In the genomic region with DNA sequence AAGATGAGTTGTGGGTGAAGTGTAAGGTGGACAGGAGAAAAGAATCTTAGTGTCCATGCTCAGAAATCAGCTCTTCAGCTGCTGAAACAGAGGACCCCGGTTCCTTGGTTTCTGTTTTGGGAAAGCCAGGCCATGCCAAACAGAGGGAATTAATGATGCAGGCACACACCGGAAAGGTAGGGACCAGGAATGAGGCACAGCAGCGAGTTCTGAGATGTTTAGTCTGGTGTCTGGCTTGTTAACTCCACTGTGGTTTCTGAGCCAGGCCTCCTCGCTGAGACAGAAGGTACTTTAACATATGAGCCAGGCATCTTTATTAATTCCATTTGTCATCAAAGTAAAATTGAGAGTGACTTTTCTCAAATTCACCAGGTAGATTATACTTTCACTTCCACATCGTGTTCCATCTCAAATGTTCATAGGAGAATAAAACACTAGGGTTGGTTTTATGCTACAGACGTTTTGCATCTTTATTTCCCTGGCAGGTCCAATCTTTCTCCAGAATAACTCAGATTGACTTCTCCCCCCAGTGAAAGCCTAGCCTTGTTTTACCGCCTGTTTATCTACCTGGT, we compare ENCODE assay signal across 8 cellular contexts. TPM values are rescaled to one million over a fixed set of nuclear protein-coding genes. Genes with fewer than 3 reads are reported as not detected.
DNase-seq lines count a peak whose midpoint lies in the region; ATAC-seq lines count a peak whose summit lies in the region.

No MANE protein-coding gene starts in this region.

- H4K8ac ChIP-seq in mesendoderm (ENCODE audit: low read depth, low read length) = no peak overlapping the region

- H3K4ac ChIP-seq in mesendoderm (ENCODE audit: low read depth, low read length) = no peak overlapping the region

- H3K27me3 ChIP-seq in ACC112 (ENCODE audit: insufficient read depth, low read length) (no peaks in the 10 kb centered on the region), Karpas-422 (ENCODE audit: low read length) (no peaks in the 10 kb centered on the region), mesendoderm (ENCODE audit: insufficient read depth, low read length, poor library complexity) (no peaks in the 10 kb centered on the region)

- H3K4me1 ChIP-seq in ACC112 (ENCODE audit: control insufficient read depth, insufficient read depth, low read length, unreplicated experiment) = peaks cover 36% of the 10 kb centered on the region
- H3K4me1 ChIP-seq in Karpas-422 (ENCODE audit: low read length) = peaks cover 58% of the 10 kb centered on the region
- peaks cover 1% of the 10 kb centered on the region for H3K4me1 ChIP-seq in mesendoderm (ENCODE audit: control insufficient read depth, low read depth, low read length)

- peaks cover 48% of the 10 kb centered on the region for H3K4me1 Mint-ChIP-seq in activated naive CD8-positive, alpha-beta T cell treated with anti-CD3 and anti-CD28 coated beads, Interleukin-2, amount 10 ng/mL, durations not matched to agents 7 days and 5 days

- no CpG with 5 or more reads among the region's 7 CpGs for WGBS in mesendoderm (ENCODE audit: extremely low coverage, insufficient coverage, low lambda C conversion rate)

- peak; percentile 78 for DNase-seq in Karpas-422
- DNase-seq in activated naive CD8-positive, alpha-beta T cell treated with anti-CD3 and anti-CD28 coated beads, Interleukin-2, amount 10 ng/mL, durations not matched to agents 7 days and 5 days = no peak
- DNase-seq in mesendoderm = no peak
- DNase-seq in substantia nigra (lab: John Stamatoyannopoulos, UW) = no peak
- no peak for DNase-seq in epidermal melanocyte (ENCODE audit: insufficient read length, low spot score)

- H3K79me2 ChIP-seq in ACC112 (ENCODE audit: control insufficient read depth, insufficient read depth, low read length, unreplicated experiment) (peaks cover 54% of the 10 kb centered on the region), Karpas-422 (ENCODE audit: low read length) (peaks cover 59% of the 10 kb centered on the region), mesendoderm (ENCODE audit: control insufficient read depth, insufficient read depth, low read length) (no peaks in the 10 kb centered on the region)

- peaks cover 15% of the 10 kb centered on the region for H3K36me3 Mint-ChIP-seq in activated naive CD8-positive, alpha-beta T cell treated with anti-CD3 and anti-CD28 coated beads, Interleukin-2, amount 10 ng/mL, durations not matched to agents 7 days and 5 days

- H2BK120ac ChIP-seq in mesendoderm (ENCODE audit: low read depth, low read length) = no peak overlapping the region

- H4K20me1 ChIP-seq in Karpas-422 (ENCODE audit: insufficient read depth, low read depth, low read length) = no peaks in the 10 kb centered on the region

- ATAC-seq in activated naive CD8-positive, alpha-beta T cell treated with anti-CD3 and anti-CD28 coated beads, Interleukin-2, amount 10 ng/mL, durations not matched to agents 7 days and 5 days (ENCODE audit: low read depth) = no peak
- ATAC-seq in HG03097 (IDR thresholded peaks at IDR 0.05; ENCODE audit: low FRiP score, unreplicated experiment) (no peak), HG02973 (IDR thresholded peaks at IDR 0.05; ENCODE audit: unreplicated experiment) (no peak)

- peak overlapping the region; percentile 93 for H3K56ac ChIP-seq in mesendoderm (ENCODE audit: low read length)

- H3K27ac ChIP-seq in ACC112 (ENCODE audit: low read depth, low read length) (peak overlapping the region; percentile 44; the same call in 1 of the 2 replicates), Karpas-422 (ENCODE audit: low read length) (peak overlapping the region; percentile 84), mesendoderm (ENCODE audit: low read depth, low read length) (no peak overlapping the region), substantia nigra (ENCODE audit: low read depth, low read length, poor library complexity, severe bottlenecking) (peak overlapping the region; percentile 86)

- peak overlapping the region; percentile 92 for H3K4me3 ChIP-seq in ACC112 (ENCODE audit: low read depth, low read length)
- peak overlapping the region; percentile 84 for H3K4me3 ChIP-seq in Karpas-422 (ENCODE audit: low read length)
- H3K4me3 ChIP-seq in mesendoderm (ENCODE audit: low read length) = no peak overlapping the region

- H3K79me1 ChIP-seq in mesendoderm (ENCODE audit: low read length) = peaks cover 5% of the 10 kb centered on the region

- peak overlapping the region; percentile 90 for H3K4me2 ChIP-seq in Karpas-422 (ENCODE audit: low read depth, low read length, poor library complexity, severe bottlenecking)
- H3K4me2 ChIP-seq in mesendoderm (ENCODE audit: low read length) = peak overlapping the region; percentile 60

- H3K18ac ChIP-seq in mesendoderm (ENCODE audit: low read length) = no peak overlapping the region

- POLR2A ChIA-PET in activated naive CD8-positive, alpha-beta T cell treated with anti-CD3 and anti-CD28 coated beads, Interleukin-2, amount 10 ng/mL, durations not matched to agents 7 days and 5 days (lab: Charles Lee) = interaction anchor here (0.9 to 2.9 kb wide), 3 partner anchors 12 to 112 kb away, joined by 3 to 23 read pairs (median 4); partner anchors contain the start of gene LRRC8D

- H2AFZ ChIP-seq in ACC112 (ENCODE audit: low read length, unreplicated experiment) (peak overlapping the region; percentile 8), Karpas-422 (ENCODE audit: low read length) (no peak overlapping the region)

- H3K9me2 ChIP-seq in Karpas-422 (replicated peaks; ENCODE audit: insufficient read depth, low read length) = no peaks in the 10 kb centered on the region

- peak overlapping the region; percentile 95 for H3K4me3 Mint-ChIP-seq in activated naive CD8-positive, alpha-beta T cell treated with anti-CD3 and anti-CD28 coated beads, Interleukin-2, amount 10 ng/mL, durations not matched to agents 7 days and 5 days

- no peak overlapping the region for H4K5ac ChIP-seq in mesendoderm (ENCODE audit: low read length)

- no peaks in the 10 kb centered on the region for H3K36me3 ChIP-seq in ACC112 (ENCODE audit: insufficient read depth, low read length)
- peaks cover 14% of the 10 kb centered on the region for H3K36me3 ChIP-seq in Karpas-422 (ENCODE audit: insufficient read depth, low read length)
- H3K36me3 ChIP-seq in mesendoderm (ENCODE audit: control insufficient read depth, insufficient read depth, low read length) = no peaks in the 10 kb centered on the region

- H3K9me3 Mint-ChIP-seq in activated naive CD8-positive, alpha-beta T cell treated with anti-CD3 and anti-CD28 coated beads, Interleukin-2, amount 10 ng/mL, durations not matched to agents 7 days and 5 days = no peaks in the 10 kb centered on the region

- no peaks in the 10 kb centered on the region for H3K27me3 Mint-ChIP-seq in activated naive CD8-positive, alpha-beta T cell treated with anti-CD3 and anti-CD28 coated beads, Interleukin-2, amount 10 ng/mL, durations not matched to agents 7 days and 5 days

- H2BK5ac ChIP-seq in mesendoderm (ENCODE audit: low read length) = no peak overlapping the region

- peak overlapping the region; percentile 95 for H3K27ac Mint-ChIP-seq in activated naive CD8-positive, alpha-beta T cell treated with anti-CD3 and anti-CD28 coated beads, Interleukin-2, amount 10 ng/mL, durations not matched to agents 7 days and 5 days

- H3K23ac ChIP-seq in mesendoderm (ENCODE audit: low read length) = peak overlapping the region; percentile 76

- no peak overlapping the region for H2BK15ac ChIP-seq in mesendoderm (replicated peaks; ENCODE audit: low read depth)

- no peak overlapping the region for H2AK5ac ChIP-seq in mesendoderm (ENCODE audit: low read length)

- H3K9me3 ChIP-seq in Karpas-422 (ENCODE audit: low read length) = no peaks in the 10 kb centered on the region

- H3K9ac ChIP-seq in Karpas-422 (ENCODE audit: low read length) (peak overlapping the region; percentile 86), mesendoderm (ENCODE audit: low read length) (peak overlapping the region; percentile 79)

RNA-seq across cellular contexts. Expression of gene LRRC8D, which starts 23.5 kb away (rescaled TPM):
- 30.1 and 48.9 TPM in 2 replicates for total RNA-seq in Karpas-422 (2014; rRNA removed; shearing (Covaris generic); ENCODE audit: low replicate concordance)
- total RNA-seq in activated naive CD8-positive, alpha-beta T cell treated with anti-CD3 and anti-CD28 coated beads, Interleukin-2, amount 10 ng/mL, durations not matched to agents 7 days and 5 days = 10 to 100 TPM; 25.1 to 26.0 TPM
- 30.1 TPM for polyA plus RNA-seq in mesendoderm (2013, experiment 1 of 2)
- 30.3 TPM for polyA plus RNA-seq in mesendoderm (2013, experiment 2 of 2)
